ENCODE assay signal across 22 cellular contexts in the genomic region with DNA sequence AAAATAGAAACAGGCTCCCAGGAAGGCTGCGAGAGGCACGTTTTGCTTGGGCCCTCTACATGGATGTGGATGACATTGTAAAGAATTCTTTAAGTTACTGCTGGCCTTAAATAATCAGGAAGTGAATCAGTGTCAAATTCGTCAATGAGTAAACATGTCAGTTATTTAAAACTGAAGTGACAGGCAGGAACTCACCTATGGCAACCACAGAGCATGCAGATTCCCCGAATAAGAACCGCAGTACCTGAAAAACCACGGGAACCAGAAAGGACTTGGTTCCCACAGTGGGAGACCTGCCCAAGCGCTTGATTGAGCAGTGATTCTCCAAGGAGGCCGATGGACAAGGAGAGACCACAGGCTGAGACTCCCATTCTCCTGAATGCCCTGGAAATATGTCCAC.
DNase-seq lines count a peak whose midpoint lies in the region; ATAC-seq and TF ChIP-seq lines count a peak whose summit lies in the region.
"Had no signal": no experiment of that assay in that cellular context is flagged by ENCODE, and none has a peak within 500 bp of the region (broad histone marks: within the 10 kb centered on the region; RNA-seq: fewer than 3 reads in every experiment).

No MANE protein-coding gene starts in this region.

- peaks cover under 1% of the 10 kb centered on the region for H3K9me3 ChIP-seq in DND-41 (ENCODE audit: insufficient read depth, low read length, severe bottlenecking)
- H3K9me3 ChIP-seq in left lung, result no peaks in the 10 kb centered on the region
- H3K9me3 ChIP-seq: adrenal gland, heart right ventricle, vagina had no signal

- H3K27me3 ChIP-seq in DND-41 (ENCODE audit: insufficient read depth, low read length, poor library complexity) (no peaks in the 10 kb centered on the region), left lung (no peaks in the 10 kb centered on the region)
- H3K27me3 ChIP-seq: adrenal gland, heart right ventricle, vagina had no signal

- H3K9ac ChIP-seq in DND-41 (ENCODE audit: low read depth, low read length), result no peak overlapping the region

- H3K4me1 ChIP-seq in DND-41 (ENCODE audit: insufficient read depth, low read length), result peaks cover 49% of the 10 kb centered on the region
- no peaks in the 10 kb centered on the region for H3K4me1 ChIP-seq in left lung
- H3K4me1 ChIP-seq: adrenal gland, heart right ventricle, vagina had no signal

- no peaks in the 10 kb centered on the region for H3K36me3 Mint-ChIP-seq in activated T-helper 17 cell treated with anti-CD3 and anti-CD28 coated beads, Interleukin-2, amount 50 U/mL, for 72 hours (ENCODE audit: low read depth)
- H3K36me3 Mint-ChIP-seq: immature natural killer cell, memory B cell, natural killer cell had no signal

- peak overlapping the region; percentile 54 for H3K27ac Mint-ChIP-seq in activated T-helper 17 cell treated with anti-CD3 and anti-CD28 coated beads, Interleukin-2, amount 50 U/mL, for 72 hours
- H3K27ac Mint-ChIP-seq: B cell, immature natural killer cell, memory B cell, natural killer cell, progenitor cell of endocrine pancreas had no signal

- H4K20me1 ChIP-seq in DND-41 (ENCODE audit: insufficient read depth, low read length), result no peaks in the 10 kb centered on the region

- peaks cover 13% of the 10 kb centered on the region for H3K4me1 Mint-ChIP-seq in activated T-helper 17 cell treated with anti-CD3 and anti-CD28 coated beads, Interleukin-2, amount 50 U/mL, for 72 hours
- H3K4me1 Mint-ChIP-seq: B cell, memory B cell had no signal

- peak overlapping the region; percentile 39; the same call in 1 of the 2 replicates for H2AFZ ChIP-seq in DND-41 (ENCODE audit: low read depth, low read length)

- peak overlapping the region; percentile 36 for H3K4me2 ChIP-seq in DND-41 (ENCODE audit: insufficient read depth, low read length)

- DNase-seq in DND-41, result peak; percentile 82
- peak; percentile 23 for DNase-seq in HT-29 (ENCODE audit: low spot score)
- no peak for DNase-seq in left colon
- no peak for DNase-seq in NAMALWA (ENCODE audit: low spot score)
- DNase-seq in left lung, result no peak
- DNase-seq in 8988T, result no peak
- DNase-seq: adrenal gland; Calu3; HCEC 1CT; heart right ventricle; immature natural killer cell; Karpas-422; natural killer cell; NCI-H2171; NCI-H748 treated with DMSO at 0.1 percent for 48 hours; stimulated activated CD4-positive, alpha-beta T cell treated with anti-CD3 and anti-CD28 coated beads, Interleukin-2, amount 100 ng/mL, for 48 hours had no signal

- no peaks in the 10 kb centered on the region for H3K27me3 Mint-ChIP-seq in activated T-helper 17 cell treated with anti-CD3 and anti-CD28 coated beads, Interleukin-2, amount 50 U/mL, for 72 hours

- intact Hi-C loops in left colon (cut with DNase I, micrococcal nuclease) (no loop called here), left lung (cut with DNase I) (no loop called here)

- TF ChIP-seq CTCF in DND-41 (IDR thresholded peaks at IDR 0.05; ENCODE audit: borderline replicate concordance, extremely low read depth, low read length, poor library complexity, severe bottlenecking), result no peak
- no peak for TF ChIP-seq CTCF in left lung (IDR thresholded peaks at IDR 0.05)

- H3K27ac ChIP-seq in DND-41 (ENCODE audit: low read length) (peak overlapping the region; percentile 59), left lung (no peak overlapping the region)
- H3K27ac ChIP-seq: adrenal gland, heart right ventricle, SK-N-MC, vagina had no signal

- H3K79me2 ChIP-seq in DND-41 (ENCODE audit: insufficient read depth, low read length), result no peaks in the 10 kb centered on the region

- H3K9me3 Mint-ChIP-seq in activated T-helper 17 cell treated with anti-CD3 and anti-CD28 coated beads, Interleukin-2, amount 50 U/mL, for 72 hours, result peaks cover 5% of the 10 kb centered on the region
- H3K9me3 Mint-ChIP-seq: immature natural killer cell, natural killer cell had no signal

- ATAC-seq in DND-41 (ENCODE audit: insufficient read depth, low read depth) (peak; percentile 68), left colon (peak; percentile 48), left lung (no peak)
- ATAC-seq in activated T-helper 17 cell treated with anti-CD3 and anti-CD28 coated beads, Interleukin-2, amount 50 U/mL, for 72 hours (replicated peaks), result peak; percentile 66
- ATAC-seq: heart right ventricle, natural killer cell had no signal

- H3K4me3 Mint-ChIP-seq in activated T-helper 17 cell treated with anti-CD3 and anti-CD28 coated beads, Interleukin-2, amount 50 U/mL, for 72 hours, result peak overlapping the region; percentile 30
- H3K4me3 Mint-ChIP-seq: B cell, immature natural killer cell, memory B cell, natural killer cell had no signal

- H3K4me3 ChIP-seq in DND-41 (ENCODE audit: low read depth in 1 of 2, low read length in 2 of 2) (no peak overlapping the region), left lung (no peak overlapping the region)
- H3K4me3 ChIP-seq: adrenal gland, heart right ventricle, SK-N-MC, vagina had no signal

- H3K36me3 ChIP-seq in DND-41 (ENCODE audit: insufficient read depth, low read length), result no peaks in the 10 kb centered on the region
- H3K36me3 ChIP-seq in left lung, result no peaks in the 10 kb centered on the region
- H3K36me3 ChIP-seq: adrenal gland, heart right ventricle, vagina had no signal

Comparison
In these comparisons a context has a peak if more than half of its experiments do, and no peak if none do; other contexts are left out.
1. DNase-seq: peak in DND-41 (single experiment) and HT-29 (single experiment); none in left colon (0 of 2), NAMALWA (single experiment), left lung (0 of 2) and 8988T (single experiment).